ENCODE assay signal across 17 cellular contexts in the genomic region with DNA sequence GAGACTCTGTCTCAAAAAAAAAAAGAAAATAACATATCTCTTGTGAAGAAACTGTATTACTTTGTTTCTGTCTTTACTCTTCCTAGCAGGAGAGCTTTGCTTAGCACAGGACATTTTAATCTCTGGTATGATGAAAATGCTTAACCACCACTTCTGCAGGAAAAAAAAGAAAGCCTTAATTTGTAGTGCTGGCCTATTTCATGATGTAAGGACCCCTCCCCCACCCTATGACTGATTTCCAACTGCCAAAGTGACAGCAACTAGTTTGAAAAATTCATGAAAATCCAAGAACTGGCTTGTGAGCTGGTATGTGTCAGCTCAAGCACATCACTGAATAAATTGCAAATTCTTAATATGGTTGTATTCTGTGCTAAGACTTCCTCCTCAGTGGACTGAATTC.
A peak's percentile ranks its signal among the peaks of the same experiment; 100 is the strongest.
DNase-seq lines count a peak whose midpoint lies in the region; ATAC-seq and TF ChIP-seq lines count a peak whose summit lies in the region.
"Had no signal": no experiment of that assay in that cellular context is flagged by ENCODE, and none has a peak within 500 bp of the region (broad histone marks: within the 10 kb centered on the region; RNA-seq: fewer than 3 reads in every experiment).

No MANE protein-coding gene starts in this region.

- TF ChIP-seq CTCF in neural cell (IDR thresholded peaks at IDR 0.05; ENCODE audit: poor library complexity, severe bottlenecking): no peak

- no peak overlapping the region for H3K9ac ChIP-seq in neural cell (ENCODE audit: low read length)

- no peak overlapping the region for H3K4me3 ChIP-seq in neural cell (ENCODE audit: low read length)
- no peak overlapping the region for H3K4me3 ChIP-seq in H7 (ENCODE audit: insufficient read depth, low read depth, low read length)

- no peaks in the 10 kb centered on the region for H3K79me2 ChIP-seq in neural cell (replicated peaks; ENCODE audit: insufficient read depth, low read length)

- no peaks in the 10 kb centered on the region for H3K27me3 ChIP-seq in neural cell (ENCODE audit: insufficient read depth, low read depth, low read length)
- H3K27me3 ChIP-seq in H7 (ENCODE audit: control insufficient read depth, insufficient read depth, low read length): no peaks in the 10 kb centered on the region; the same call in 1 of the 2 replicates

- no peaks in the 10 kb centered on the region for H3K9me3 ChIP-seq in neural cell (ENCODE audit: low read length)
- H3K9me3 ChIP-seq: Caco-2 had no signal

- H2AFZ ChIP-seq in neural cell (ENCODE audit: low read depth, low read length): no peak overlapping the region

- no peak for ATAC-seq in GM19395 (IDR thresholded peaks at IDR 0.05; ENCODE audit: unreplicated experiment)

- TF ChIP-seq EP300 in neural cell (conservative IDR thresholded peaks at IDR 0.05; ENCODE audit: poor library complexity, severe bottlenecking): peak; percentile 53

- no peaks in the 10 kb centered on the region for H4K20me1 ChIP-seq in neural cell (ENCODE audit: insufficient read depth)

- no peaks in the 10 kb centered on the region for H3K9me2 ChIP-seq in neural cell (ENCODE audit: insufficient read depth, low read length)

- TF ChIP-seq RAD21 in neural cell (conservative IDR thresholded peaks at IDR 0.05): no peak

- H3K36me3 ChIP-seq in neural cell (ENCODE audit: insufficient read depth, low read length) (peaks cover 15% of the 10 kb centered on the region), H7 (replicated peaks; ENCODE audit: control insufficient read depth, insufficient read depth, low read length) (no peaks in the 10 kb centered on the region)

- DNase-seq in Caki2 (ENCODE audit: low read depth): peak; percentile 69
- DNase-seq in MV-4-11 (lab: John Stamatoyannopoulos, UW): peak; percentile 16
- DNase-seq in hepatic stellate cell (ENCODE audit: low spot score): peak; percentile 2
- no peak for DNase-seq in SHP77 (lab: John Stamatoyannopoulos, UW)
- no peak for DNase-seq in NCI-H1105 (lab: John Stamatoyannopoulos, UW)
- no peak for DNase-seq in H7
- DNase-seq: AML-193; Caco-2; DMS53; HCEC 1CT; NCI-H1436; NCI-H2029; NCI-H2171; NCI-H446 treated with DMSO at 0.1 percent for 48 hours; NK-92 treated with Interleukin-12 subunit alpha and Interleukin-12 subunit beta, amount 100 ng/mL, for 24 hours had no signal

- peak overlapping the region; percentile 39 for H3K27ac ChIP-seq in neural cell (ENCODE audit: low read length)

- no peaks in the 10 kb centered on the region for H3F3A ChIP-seq in neural cell (ENCODE audit: insufficient read depth, low read length, poor library complexity, severe bottlenecking)

- H3K4me2 ChIP-seq in neural cell (ENCODE audit: low read length): no peak overlapping the region

- in situ Hi-C loops in Caki2 (cut with HindIII; ENCODE audit: low pct_unique_long_range_greater_than_20kb, low sequenced_read_pairs): no loop called here

TF ChIP-seq in neural cell, 6 proteins besides CTCF, POLR2A, EP300 and RAD21:
- TF ChIP-seq POLR2AphosphoS5 (IDR thresholded peaks at IDR 0.05) (peak; percentile 17), MXI1 (conservative IDR thresholded peaks at IDR 0.05; ENCODE audit: poor library complexity, severe bottlenecking) (no peak)

Comparison
In these comparisons a context has a peak if more than half of its experiments do, and no peak if none do; other contexts are left out.
1. DNase-seq: peak in Caki2 (single experiment), MV-4-11 (single experiment) and hepatic stellate cell (single experiment); none in SHP77 (0 of 2), NCI-H1105 (single experiment) and H7 (single experiment).